Comparison of ENCODE assay signal across 11 cellular contexts in genomic region chrX:83008415-83008814, GRCh38.
DNase-seq lines count a peak whose midpoint lies in the region; ATAC-seq and TF ChIP-seq lines count a peak whose summit lies in the region.
"Had no signal": no experiment of that assay in that cellular context is flagged by ENCODE, and none has a peak within 500 bp of the region (broad histone marks: within the 10 kb centered on the region; RNA-seq: fewer than 3 reads in every experiment).

No MANE protein-coding gene starts in this region.

- no peak overlapping the region for H2AFZ ChIP-seq in GM23248

- no peaks in the 10 kb centered on the region for H3F3A ChIP-seq in GM23248 (ENCODE audit: insufficient read depth)

- intact Hi-C loops in Right ventricle myocardium inferior (cut with DNase I) = no loop called here

- in situ Hi-C loops in GM23248 (cut with MboI) = no loop called here

- H3K9ac ChIP-seq in GM23248 = no peak overlapping the region

- TF ChIP-seq CTCF in AG09319 (IDR thresholded peaks at IDR 0.05; ENCODE audit: low read depth, low read length) = peak; percentile 25
- TF ChIP-seq CTCF in fibroblast of villous mesenchyme (IDR thresholded peaks at IDR 0.05; ENCODE audit: insufficient read depth, low read depth, low read length) = peak; percentile 18

- no peaks in the 10 kb centered on the region for H3K27me3 ChIP-seq in GM23248 (replicated peaks; ENCODE audit: insufficient read depth)
- H3K27me3 ChIP-seq: right atrium auricular region, SJCRH30 had no signal

- no peaks in the 10 kb centered on the region for H3K4me1 ChIP-seq in GM23248 (ENCODE audit: insufficient read depth)
- H3K4me1 ChIP-seq: right atrium auricular region, SJCRH30 had no signal

- H3K4me2 ChIP-seq in GM23248 (ENCODE audit: unreplicated experiment) = no peak overlapping the region

- no peaks in the 10 kb centered on the region for H3K79me2 ChIP-seq in GM23248 (ENCODE audit: insufficient read depth)

- WGBS in GM23248 (ENCODE audit: low coverage in 1 of 2, low lambda C conversion rate in 2 of 2, missing lambda C conversion rate in 2 of 2), 2 experiments = 23 to 37% methylated on average over 6 of the region's 6 CpGs

- H3K9me2 ChIP-seq in GM23248 (ENCODE audit: insufficient read depth) = no peaks in the 10 kb centered on the region

- no peak for DNase-seq in AG09319 (ENCODE audit: extremely low read depth, low read depth)
- DNase-seq in GM23248 = peak; percentile 0
- peak; percentile 0 for DNase-seq in RPMI7951 (ENCODE audit: low read depth)
- DNase-seq in fibroblast of villous mesenchyme (ENCODE audit: low read depth) = no peak
- DNase-seq in dedifferentiated amniotic fluid mesenchymal stem cell (ENCODE audit: extremely low spot score) = no peak
- DNase-seq in globus pallidus (ENCODE audit: low spot score) = no peak
- DNase-seq in Right ventricle myocardium inferior (ENCODE audit: missing footprints) = no peak
- DNase-seq: left colon had no signal

- no peak overlapping the region for H3K4me3 ChIP-seq in GM23248
- H3K4me3 ChIP-seq in fibroblast of villous mesenchyme (ENCODE audit: low read depth, low read length) = no peak overlapping the region
- H3K4me3 ChIP-seq: right atrium auricular region, SJCRH30 had no signal

- H3K36me3 ChIP-seq in GM23248 (ENCODE audit: low read depth) = no peaks in the 10 kb centered on the region
- H3K36me3 ChIP-seq: right atrium auricular region, SJCRH30 had no signal

- no peak overlapping the region for H3K27ac ChIP-seq in GM23248
- H3K27ac ChIP-seq: right atrium auricular region, SJCRH30 had no signal

- no peaks in the 10 kb centered on the region for H4K20me1 ChIP-seq in GM23248 (ENCODE audit: insufficient read depth)

- no peak for ATAC-seq in HG03521 (IDR thresholded peaks at IDR 0.05; ENCODE audit: unreplicated experiment)
- ATAC-seq in Right ventricle myocardium inferior = no peak
- ATAC-seq: left colon had no signal

- no peaks in the 10 kb centered on the region for H3K9me3 ChIP-seq in GM23248 (ENCODE audit: low read depth)
- H3K9me3 ChIP-seq: right atrium auricular region, SJCRH30 had no signal

Comparison
In these comparisons a context has a peak if more than half of its experiments do, and no peak if none do; other contexts are left out.
1. DNase-seq: peak in GM23248 (single experiment) and RPMI7951 (single experiment); none in AG09319 (single experiment), fibroblast of villous mesenchyme (single experiment), dedifferentiated amniotic fluid mesenchymal stem cell (single experiment), globus pallidus (single experiment) and Right ventricle myocardium inferior (single experiment).